Comparison of ENCODE assay signal across 15 cellular contexts in genomic region chr19:55615553-55616394, GRCh38. TPM values are rescaled to one million over a fixed set of nuclear protein-coding genes. Genes with fewer than 3 reads are reported as not detected.
DNase-seq lines count a peak whose midpoint lies in the region; ATAC-seq and TF ChIP-seq lines count a peak whose summit lies in the region.
"Had no signal": no experiment of that assay in that cellular context is flagged by ENCODE, and none has a peak within 500 bp of the region (broad histone marks: within the 10 kb centered on the region; RNA-seq: fewer than 3 reads in every experiment).

No MANE protein-coding gene starts in this region.

- no TSS peak for BruUV-seq in IMR-90 (replicated peaks; lab: Mats Ljungman, UMichigan)

- DNase-seq in right cardiac atrium (peak in 2 of 3 donors; percentile 57 to 72), left ventricle myocardium inferior (no peak), IMR-90 (no peak), neuronal stem cell (ENCODE audit: low spot score) (no peak), medulla oblongata (ENCODE audit: extremely low spot score) (no peak)
- DNase-seq: C1 segment of cervical spinal cord, Calu3, COR-L47, DMS53, DMS79 treated with DMSO at 0.1 percent for 48 hours, GF-D8, GM23248, HFFc6 had no signal

- H3K4me3 ChIP-seq in right cardiac atrium (ENCODE audit: low read length): no peak overlapping the region
- H3K4me3 ChIP-seq in left ventricle myocardium inferior: no peak overlapping the region
- H3K4me3 ChIP-seq in IMR-90 (ENCODE audit: insufficient read depth, low read depth, low read length): no peak overlapping the region
- H3K4me3 ChIP-seq in neuronal stem cell (ENCODE audit: low read length in 2 of 2): no peak overlapping the region
- H3K4me3 ChIP-seq: GM23248, HAP-1 had no signal

- H3K4me2 ChIP-seq in IMR-90 (ENCODE audit: low read depth, low read length): no peak overlapping the region
- no peak overlapping the region for H3K4me2 ChIP-seq in neuronal stem cell (ENCODE audit: insufficient read depth, low read length, poor library complexity, severe bottlenecking)

- H3K27ac ChIP-seq in right cardiac atrium (ENCODE audit: low read length) (no peak overlapping the region), left ventricle myocardium inferior (replicated peaks) (no peak overlapping the region), IMR-90 (ENCODE audit: insufficient read depth, low read length) (no peak overlapping the region), neuronal stem cell (replicated peaks; ENCODE audit: low read length) (no peak overlapping the region)
- H3K27ac ChIP-seq: GM23248 had no signal

- no peak overlapping the region for H3K9ac ChIP-seq in IMR-90 (ENCODE audit: low read depth, low read length)
- H3K9ac ChIP-seq in neuronal stem cell (ENCODE audit: low read depth, low read length, poor library complexity): no peak overlapping the region
- H3K9ac ChIP-seq: GM23248 had no signal

- ATAC-seq in right cardiac atrium: no peak
- no peak for ATAC-seq in IMR-90 (ENCODE audit: low read depth)
- ATAC-seq in HG03159 (IDR thresholded peaks at IDR 0.05; ENCODE audit: unreplicated experiment): no peak

- H3K18ac ChIP-seq in IMR-90 (ENCODE audit: low read depth, low read length): no peak overlapping the region
- H3K18ac ChIP-seq in neuronal stem cell (ENCODE audit: low read length): no peak overlapping the region

- H3K9me3 ChIP-seq in right cardiac atrium (ENCODE audit: control insufficient read depth, low read length): no peaks in the 10 kb centered on the region
- no peaks in the 10 kb centered on the region for H3K9me3 ChIP-seq in left ventricle myocardium inferior (replicated peaks)
- no peaks in the 10 kb centered on the region for H3K9me3 ChIP-seq in IMR-90 (ENCODE audit: control insufficient read depth, insufficient read depth, low read length)
- H3K9me3 ChIP-seq in neuronal stem cell (replicated peaks in 1 of 2; ENCODE audit: control insufficient read depth in 2 of 2, insufficient read depth in 1 of 2, low read depth in 1 of 2, low read length in 2 of 2): peaks cover 0 to 4% of the 10 kb centered on the region in 2 donors
- H3K9me3 ChIP-seq: HAP-1 had no signal

- H3K9me1 ChIP-seq in IMR-90 (ENCODE audit: insufficient read depth, low read length): peaks cover 24% of the 10 kb centered on the region

- no peak for TF ChIP-seq RAD21 in IMR-90 (IDR thresholded peaks at IDR 0.05; ENCODE audit: low read length)

- H3K56ac ChIP-seq in IMR-90 (ENCODE audit: extremely low read depth, insufficient read depth, low read length): no peak overlapping the region

- TF ChIP-seq POLR2A in IMR-90 (IDR thresholded peaks at IDR 0.05; ENCODE audit: low read depth, low read length): no peak

- H3K23ac ChIP-seq in IMR-90 (ENCODE audit: low read depth, low read length): no peak overlapping the region
- H3K23ac ChIP-seq in neuronal stem cell (ENCODE audit: low read depth, low read length, poor library complexity): peak overlapping the region; percentile 25

- H3K79me1 ChIP-seq in IMR-90 (ENCODE audit: low read depth in 1 of 2, low read length in 2 of 2): peaks cover 24 to 52% of the 10 kb centered on the region in 2 experiments
- H3K79me1 ChIP-seq in neuronal stem cell (ENCODE audit: low read depth, low read length): peaks cover 13% of the 10 kb centered on the region

- H2AK5ac ChIP-seq in IMR-90 (ENCODE audit: low read depth, low read length): no peak overlapping the region
- no peak overlapping the region for H2AK5ac ChIP-seq in neuronal stem cell (ENCODE audit: low read depth, low read length)

- dilution Hi-C loops in IMR-90 (cut with HindIII; ENCODE audit: low sequenced_read_pairs, unreplicated experiment): no loop called here

- 97% methylated on average over 88 of the region's 88 CpGs for WGBS in right cardiac atrium
- WGBS in IMR-90 (ENCODE audit: extremely low coverage in 2 of 2, insufficient read length in 1 of 2), 2 experiments: 98% methylated on average over 63 of the region's 88 CpGs; no CpG with 5 or more reads in 1 of the 2 experiments
- no CpG with 5 or more reads among the region's 88 CpGs for WGBS in neuronal stem cell (ENCODE audit: extremely low coverage in 2 of 2, insufficient read length in 2 of 2, insufficient replicate concordance in 1 of 2), 2 donors

- H2BK15ac ChIP-seq in IMR-90 (ENCODE audit: low read depth, low read length): no peak overlapping the region
- no peak overlapping the region for H2BK15ac ChIP-seq in neuronal stem cell (ENCODE audit: low read length)

- no peak overlapping the region for H3K14ac ChIP-seq in IMR-90 (replicated peaks; ENCODE audit: low read depth, low read length)
- H3K14ac ChIP-seq in neuronal stem cell (ENCODE audit: low read length): no peak overlapping the region

- no peak overlapping the region for H2BK120ac ChIP-seq in IMR-90 (ENCODE audit: low read depth, low read length)
- no peak overlapping the region for H2BK120ac ChIP-seq in neuronal stem cell (ENCODE audit: low read depth, low read length)

- no peaks in the 10 kb centered on the region for H3K27me3 ChIP-seq in right cardiac atrium (ENCODE audit: control insufficient read depth, insufficient read depth)
- H3K27me3 ChIP-seq in left ventricle myocardium inferior (ENCODE audit: low read depth): no peaks in the 10 kb centered on the region
- no peaks in the 10 kb centered on the region for H3K27me3 ChIP-seq in IMR-90 (ENCODE audit: control insufficient read depth, insufficient read depth, low read length)
- no peaks in the 10 kb centered on the region for H3K27me3 ChIP-seq in neuronal stem cell (ENCODE audit: control insufficient read depth in 3 of 3, insufficient read depth in 3 of 3, low read depth in 1 of 3, low read length in 3 of 3)

- H4K5ac ChIP-seq in IMR-90 (ENCODE audit: low read depth, low read length): no peak overlapping the region

- H3K36me3 ChIP-seq in left ventricle myocardium inferior: peaks cover 42% of the 10 kb centered on the region
- peaks cover 35% of the 10 kb centered on the region for H3K36me3 ChIP-seq in IMR-90 (ENCODE audit: control insufficient read depth, insufficient read depth, low read length)
- peaks cover 31 to 74% of the 10 kb centered on the region in 2 donors for H3K36me3 ChIP-seq in neuronal stem cell (replicated peaks in 1 of 2; ENCODE audit: control insufficient read depth in 2 of 2, insufficient read depth in 2 of 2, low read length in 2 of 2)

- H2AK9ac ChIP-seq in IMR-90 (replicated peaks; ENCODE audit: low read depth, low read length, poor library complexity): peak overlapping the region; percentile 65

- H3K4ac ChIP-seq in IMR-90 (ENCODE audit: low read depth, low read length) (no peak overlapping the region), neuronal stem cell (ENCODE audit: low read length) (no peak overlapping the region)

- H2BK12ac ChIP-seq in neuronal stem cell (ENCODE audit: low read length): no peak overlapping the region

- no peak overlapping the region for H2BK20ac ChIP-seq in IMR-90 (ENCODE audit: low read depth, low read length)

- in situ Hi-C loops in IMR-90 (cut with MboI; ENCODE audit: low sequenced_read_pairs): no loop called here

- no peak for TF ChIP-seq CTCF in left ventricle myocardium inferior (IDR thresholded peaks at IDR 0.05; ENCODE audit: borderline replicate concordance)
- no peak for TF ChIP-seq CTCF in IMR-90 (conservative IDR thresholded peaks at IDR 0.05; ENCODE audit: low read depth, low read length)

- H4K8ac ChIP-seq in IMR-90 (ENCODE audit: low read depth in 2 of 2, low read length in 2 of 2) (no peak overlapping the region), neuronal stem cell (ENCODE audit: low read depth, low read length) (no peak overlapping the region)

- H4K20me1 ChIP-seq in IMR-90 (ENCODE audit: insufficient read depth, low read length): peaks cover 35% of the 10 kb centered on the region

- H2AFZ ChIP-seq in IMR-90 (replicated peaks; ENCODE audit: low read length, poor library complexity) (no peak overlapping the region), neuronal stem cell (ENCODE audit: low read length) (no peak overlapping the region)
- H2AFZ ChIP-seq: GM23248 had no signal

- H4K91ac ChIP-seq in IMR-90 (ENCODE audit: insufficient read depth, low read depth, low read length): no peak overlapping the region
- no peak overlapping the region for H4K91ac ChIP-seq in neuronal stem cell (ENCODE audit: low read depth, low read length, poor library complexity)

- CTCF ChIA-PET in IMR-90 (lab: Yijun Ruan, JAX): no interaction called here

- H3K4me1 ChIP-seq in right cardiac atrium (ENCODE audit: control insufficient read depth, insufficient read depth, low read length) (peaks cover 5% of the 10 kb centered on the region), left ventricle myocardium inferior (peaks cover 25% of the 10 kb centered on the region), IMR-90 (ENCODE audit: control insufficient read depth, insufficient read depth, low read length) (peaks cover 13% of the 10 kb centered on the region), neuronal stem cell (ENCODE audit: control insufficient read depth in 2 of 2, insufficient read depth in 1 of 2, low read depth in 1 of 2, low read length in 2 of 2) (no peaks in the 10 kb centered on the region)
- H3K4me1 ChIP-seq: HAP-1 had no signal

- no peak overlapping the region for H2BK5ac ChIP-seq in IMR-90 (ENCODE audit: low read depth, low read length, poor library complexity, severe bottlenecking)
- H2BK5ac ChIP-seq in neuronal stem cell (ENCODE audit: low read length): no peak overlapping the region

- POLR2A ChIA-PET in IMR-90 (lab: Charles Lee; ENCODE audit: unreplicated experiment): no interaction called here

- intact Hi-C loops in right cardiac atrium (cut with DNase I): no loop called here
- intact Hi-C loops in left ventricle myocardium inferior (cut with micrococcal nuclease): no loop called here
- intact Hi-C loops in IMR-90 (cut with micrococcal nuclease): no loop called here

RNA-seq across cellular contexts. Expression of gene ZNF784, which starts 8.6 kb away (rescaled TPM):
- total RNA-seq in right cardiac atrium (10 to 100 TPM; 11.5 to 16.3 (median 13.3) TPM), left ventricle myocardium inferior (13.2 TPM), IMR-90 (2012; rRNA removed) (2.5 TPM in 2 replicates)
- polyA plus RNA-seq in right cardiac atrium (13.0 TPM), IMR-90 (2012; rRNA removed) (3.7 and 4.1 TPM in 2 replicates)
- 3.2 and 4.1 TPM in 2 replicates for polyA plus RNA-seq in IMR-90 (2012; cell fraction: cytosol; rRNA removed)
- polyA plus RNA-seq in IMR-90 (2012; cell fraction: nucleus; rRNA removed; ENCODE audit: low replicate concordance): 9.5 and 20.0 TPM in 2 replicates
- polyA plus RNA-seq in neuronal stem cell (2013, experiment 1 of 2): 6.9 TPM
- 6.6 TPM for polyA plus RNA-seq in neuronal stem cell (2013, experiment 2 of 2)

RNA-seq across cellular contexts. Expression of gene ZNF865, which starts 10.3 kb away (rescaled TPM):
- total RNA-seq in right cardiac atrium: 10 to 100 TPM; 19.4 to 20.8 (median 20.2) TPM
- 17.2 TPM for polyA plus RNA-seq in right cardiac atrium
- total RNA-seq in left ventricle myocardium inferior: 17.0 TPM
- under 0.01 TPM in 2 replicates for total RNA-seq in IMR-90 (2012; rRNA removed)
- polyA plus RNA-seq in IMR-90 (2012; rRNA removed): 4.6 and 6.3 TPM in 2 replicates
- polyA plus RNA-seq in IMR-90 (2012; cell fraction: cytosol; rRNA removed): 4.5 and 9.2 TPM in 2 replicates
- 7.6 and 24.5 TPM in 2 replicates for polyA plus RNA-seq in IMR-90 (2012; cell fraction: nucleus; rRNA removed; ENCODE audit: low replicate concordance)
- polyA plus RNA-seq in neuronal stem cell (2013, experiment 1 of 2): 12.2 TPM
- polyA plus RNA-seq in neuronal stem cell (2013, experiment 2 of 2): 12.0 TPM

RNA-seq across cellular contexts. Expression of gene ZNF524, which starts 15.7 kb away (rescaled TPM):
- 10 to 100 TPM; 11.4 to 18.5 (median 17.5) TPM for total RNA-seq in right cardiac atrium
- 27.1 TPM for polyA plus RNA-seq in right cardiac atrium
- 15.6 TPM for total RNA-seq in left ventricle myocardium inferior
- 2.3 and 2.8 TPM in 2 replicates for total RNA-seq in IMR-90 (2012; rRNA removed)
- polyA plus RNA-seq in IMR-90 (2012; rRNA removed): 6.6 and 8.0 TPM in 2 replicates
- 6.2 and 14.1 TPM in 2 replicates for polyA plus RNA-seq in IMR-90 (2012; cell fraction: cytosol; rRNA removed)
- 4.0 and 9.8 TPM in 2 replicates for polyA plus RNA-seq in IMR-90 (2012; cell fraction: nucleus; rRNA removed; ENCODE audit: low replicate concordance)
- 3.1 TPM for polyA plus RNA-seq in neuronal stem cell (2013, experiment 1 of 2)
- 3.8 TPM for polyA plus RNA-seq in neuronal stem cell (2013, experiment 2 of 2)

RNA-seq across cellular contexts. Expression of gene FIZ1, which starts 16.5 kb away (rescaled TPM):
- total RNA-seq in right cardiac atrium (10 to 100 TPM; 17.5 to 20.0 (median 18.4) TPM), left ventricle myocardium inferior (16.0 TPM), IMR-90 (2012; rRNA removed) (0.83 and 1.3 TPM in 2 replicates)
- polyA plus RNA-seq in right cardiac atrium (16.3 TPM), IMR-90 (2012; rRNA removed) (5.5 and 5.9 TPM in 2 replicates)
- polyA plus RNA-seq in IMR-90 (2012; cell fraction: cytosol; rRNA removed): 3.6 and 5.0 TPM in 2 replicates
- polyA plus RNA-seq in IMR-90 (2012; cell fraction: nucleus; rRNA removed; ENCODE audit: low replicate concordance): 12.9 and 19.2 TPM in 2 replicates
- 19.2 TPM for polyA plus RNA-seq in neuronal stem cell (2013, experiment 1 of 2)
- polyA plus RNA-seq in neuronal stem cell (2013, experiment 2 of 2): 18.4 TPM

RNA-seq across cellular contexts. Expression of gene ZNF580, which starts 25.0 kb away (rescaled TPM):
- 10 to 100 TPM; 23.7 to 32.0 (median 28.9) TPM for total RNA-seq in right cardiac atrium
- polyA plus RNA-seq in right cardiac atrium: 18.7 TPM
- 11.8 TPM for total RNA-seq in left ventricle myocardium inferior
- 1.4 and 1.7 TPM in 2 replicates for total RNA-seq in IMR-90 (2012; rRNA removed)
- 36.9 and 44.4 TPM in 2 replicates for polyA plus RNA-seq in IMR-90 (2012; rRNA removed)
- polyA plus RNA-seq in IMR-90 (2012; cell fraction: cytosol; rRNA removed): 31.7 and 69.6 TPM in 2 replicates
- polyA plus RNA-seq in IMR-90 (2012; cell fraction: nucleus; rRNA removed; ENCODE audit: low replicate concordance): 74.8 and 129 TPM in 2 replicates
- 42.3 TPM for polyA plus RNA-seq in neuronal stem cell (2013, experiment 1 of 2)
- polyA plus RNA-seq in neuronal stem cell (2013, experiment 2 of 2): 43.4 TPM

Comparison
In these comparisons a context has a peak if more than half of its experiments do, and no peak if none do; other contexts are left out.
1. DNase-seq: peak in right cardiac atrium (2 of 3); none in left ventricle myocardium inferior (single experiment), IMR-90 (single experiment), neuronal stem cell (single experiment) and medulla oblongata (single experiment).
2. RNA of gene ZNF865, which starts 10.3 kb away (total RNA-seq): 19.4 to 20.8 TPM in right cardiac atrium and 17.0 TPM in left ventricle myocardium inferior (single experiment); under 0.01 TPM in IMR-90; every median in the first group is over 10 times any median in the second.